1 cellular context compared by ENCODE assay signal in the genomic region with DNA sequence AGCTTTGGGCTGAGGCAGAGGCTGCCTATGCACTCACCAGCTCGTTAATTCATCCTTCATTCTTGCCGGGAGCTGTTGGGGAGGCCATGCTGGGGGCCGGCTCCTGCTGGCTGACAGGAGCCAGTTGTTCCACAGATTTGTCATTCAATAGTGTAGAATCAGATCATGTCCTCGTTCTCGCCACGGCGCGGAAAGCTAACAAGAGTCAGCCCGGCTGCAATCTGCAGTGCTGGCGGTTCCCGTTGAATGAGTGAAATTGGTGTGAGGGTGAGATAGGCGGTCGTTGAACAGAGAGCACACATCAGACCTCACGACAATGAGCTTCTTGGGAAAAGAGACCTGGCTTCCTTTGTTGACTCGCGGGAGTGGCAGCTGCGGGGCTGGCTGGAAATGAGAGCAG.
TF ChIP-seq lines count a peak whose summit lies in the region.

No MANE protein-coding gene starts in this region.

TF ChIP-seq in H1, 55 proteins besides CTCF, POLR2A, EP300 and RAD21 (continued from another document):
- TF ChIP-seq POLR2AphosphoS5 (IDR thresholded peaks at IDR 0.05; ENCODE audit: low read depth, low read length) = no peak
- TF ChIP-seq EZH2 (IDR thresholded peaks at IDR 0.05; ENCODE audit: low read depth, low read length, severe bottlenecking) = no peak
- TF ChIP-seq TAF1 (IDR thresholded peaks at IDR 0.05; ENCODE audit: low read depth, low read length) = no peak
- no peak for TF ChIP-seq SAP30 (IDR thresholded peaks at IDR 0.05; ENCODE audit: insufficient read depth, insufficient replicate concordance, low read length)
- TF ChIP-seq BACH1 (IDR thresholded peaks at IDR 0.05; ENCODE audit: low read length) = no peak
- TF ChIP-seq, protein P1, sequence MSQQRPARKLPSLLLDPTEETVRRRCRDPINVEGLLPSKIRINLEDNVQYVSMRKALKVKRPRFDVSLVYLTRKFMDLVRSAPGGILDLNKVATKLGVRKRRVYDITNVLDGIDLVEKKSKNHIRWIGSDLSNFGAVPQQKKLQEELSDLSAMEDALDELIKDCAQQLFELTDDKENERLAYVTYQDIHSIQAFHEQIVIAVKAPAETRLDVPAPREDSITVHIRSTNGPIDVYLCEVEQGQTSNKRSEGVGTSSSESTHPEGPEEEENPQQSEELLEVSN (IDR thresholded peaks at IDR 0.05) = no peak
- no peak for TF ChIP-seq PHF8 (conservative IDR thresholded peaks at IDR 0.05; ENCODE audit: low read depth, low read length)
- no peak for TF ChIP-seq EGR1 (IDR thresholded peaks at IDR 0.05; ENCODE audit: borderline replicate concordance, low read depth, low read length)
- no peak for TF ChIP-seq TCF12 (IDR thresholded peaks at IDR 0.05; ENCODE audit: low read depth, low read length)
- no peak for TF ChIP-seq NRF1 (IDR thresholded peaks at IDR 0.05; ENCODE audit: low read depth, low read length)
- TF ChIP-seq JUN (IDR thresholded peaks at IDR 0.05; ENCODE audit: low read depth, low read length) = no peak
- TF ChIP-seq CBX8 (IDR thresholded peaks at IDR 0.05; ENCODE audit: borderline replicate concordance, low read depth, low read length) = no peak
- no peak for TF ChIP-seq CTBP2 (IDR thresholded peaks at IDR 0.05; ENCODE audit: borderline replicate concordance, insufficient read depth, insufficient read length, low read length)
